ENCODE assay signal across 9 cellular contexts in genomic region chr5:80569961-80570786, GRCh38. TPM values are rescaled to one million over a fixed set of nuclear protein-coding genes. Genes with fewer than 3 reads are reported as not detected.
DNase-seq lines count a peak whose midpoint lies in the region; ATAC-seq and TF ChIP-seq lines count a peak whose summit lies in the region.
"Had no signal": no experiment of that assay in that cellular context is flagged by ENCODE, and none has a peak within 500 bp of the region (broad histone marks: within the 10 kb centered on the region; RNA-seq: fewer than 3 reads in every experiment).

TSS of gene ANKRD34B (minus strand) at chr5:80570280. CDS start at chr5:80560019, 10,261 bp downstream.

- H3K27ac ChIP-seq in liver (ENCODE audit: low read depth in 1 of 2, low read length in 2 of 2) (no peak within 1 kb of the TSS), subcutaneous abdominal adipose tissue (ENCODE audit: low read depth, low read length) (no peak within 1 kb of the TSS)

- H3K36me3 ChIP-seq in liver (ENCODE audit: control insufficient read depth in 4 of 4, insufficient read depth in 3 of 4, low read depth in 1 of 4, low read length in 3 of 4), result no peaks in the 10 kb centered on the region
- H3K36me3 ChIP-seq in subcutaneous abdominal adipose tissue (ENCODE audit: control insufficient read depth in 5 of 5, insufficient read depth in 5 of 5, low read length in 5 of 5), result no peaks in the 10 kb centered on the region

- H3K9ac ChIP-seq in liver (ENCODE audit: low read depth in 1 of 2, low read length in 2 of 2) (no peak within 1 kb of the TSS), subcutaneous abdominal adipose tissue (ENCODE audit: low read length in 5 of 5) (no peak within 1 kb of the TSS)

- H3K27me3 ChIP-seq in liver (ENCODE audit: control insufficient read depth in 4 of 4, insufficient read depth in 4 of 4, low read length in 3 of 4), result peaks cover 0 to 16% (median 12%) of the 10 kb centered on the region in 4 donors
- peaks cover 34 to 51% (median 38%) of the 10 kb centered on the region in 5 donors for H3K27me3 ChIP-seq in subcutaneous abdominal adipose tissue (ENCODE audit: control insufficient read depth in 5 of 5, insufficient read depth in 4 of 5, low read length in 5 of 5)

- H3K9me3 ChIP-seq in liver (ENCODE audit: control insufficient read depth in 4 of 4, low read length in 3 of 4), result no peaks in the 10 kb centered on the region
- H3K9me3 ChIP-seq in subcutaneous abdominal adipose tissue (ENCODE audit: control insufficient read depth in 5 of 5, low read length in 5 of 5), result peaks cover 0 to 5% (median 3%) of the 10 kb centered on the region in 5 donors

- TF ChIP-seq CTCF in cardiac fibroblast (IDR thresholded peaks at IDR 0.05; ENCODE audit: low read depth, low read length) (no peak), liver (IDR thresholded peaks at IDR 0.05; ENCODE audit: low read depth, low read length, missing input control) (no peak)

- ATAC-seq in GM19397 (IDR thresholded peaks at IDR 0.05; ENCODE audit: unreplicated experiment), result no peak
- ATAC-seq in HG03045 (IDR thresholded peaks at IDR 0.05; ENCODE audit: unreplicated experiment), result no peak

- H3K4me3 ChIP-seq in cardiac fibroblast (replicated peaks in 1 of 2; ENCODE audit: low read depth in 2 of 2, low read length in 2 of 2), result peak within 1 kb of the TSS; percentile 30 to 39
- peak within 1 kb of the TSS; percentile 56 to 59 (median 58) for H3K4me3 ChIP-seq in liver (ENCODE audit: low read depth in 1 of 3, low read length in 3 of 3)
- peak within 1 kb of the TSS in 4 of 5 donors; percentile 32 to 70 (median 49) for H3K4me3 ChIP-seq in subcutaneous abdominal adipose tissue (ENCODE audit: low read depth in 1 of 5, low read length in 5 of 5)

- no peak for TF ChIP-seq RAD21 in liver (IDR thresholded peaks at IDR 0.05)

- H3K4me1 ChIP-seq in liver (ENCODE audit: control insufficient read depth in 4 of 4, insufficient read depth in 4 of 4, low read length in 3 of 4) (peaks cover 8 to 20% (median 17%) of the 10 kb centered on the region in 4 donors), subcutaneous abdominal adipose tissue (ENCODE audit: control insufficient read depth in 5 of 5, insufficient read depth in 5 of 5, low read length in 5 of 5) (peaks cover 0 to 19% (median 18%) of the 10 kb centered on the region in 5 donors)

- peak; percentile 63 for DNase-seq in activated CD8-positive, alpha-beta memory T cell treated with anti-CD3 and anti-CD28 coated beads for 24 hours
- DNase-seq in activated CD8-positive, alpha-beta memory T cell treated with anti-CD3 and anti-CD28 coated beads, Interleukin-2, amount 50 U/mL, for 4 hours, result no peak
- DNase-seq in NCI-H345 (lab: John Stamatoyannopoulos, UW) (peak; percentile 48), cardiac fibroblast (ENCODE audit: low read depth in 2 of 2) (no peak)

- 4% methylated on average over 73 of the region's 73 CpGs for WGBS in liver

TF ChIP-seq in liver, 16 proteins besides CTCF, POLR2A, EP300 and RAD21:
- TF ChIP-seq RXRA (IDR thresholded peaks at IDR 0.05) (no peak), YY1 (IDR thresholded peaks at IDR 0.05) (no peak)

RNA-seq across cellular contexts. Expression of gene ANKRD34B, which starts in this region (rescaled TPM):
- total RNA-seq in liver, result under 1 TPM in 1 of 2 donors, not detected in 1; 0.05 TPM
- polyA plus RNA-seq in liver, result under 1 TPM in 1 of 2 donors, not detected in 1; 0.04 TPM
- total RNA-seq: aorta had no signal

Comparison
In these comparisons a context has a peak if more than half of its experiments do, and no peak if none do; other contexts are left out.
1. DNase-seq: peak in activated CD8-positive, alpha-beta memory T cell treated with anti-CD3 and anti-CD28 coated beads for 24 hours (single experiment) and NCI-H345 (single experiment); none in activated CD8-positive, alpha-beta memory T cell treated with anti-CD3 and anti-CD28 coated beads, Interleukin-2, amount 50 U/mL, for 4 hours (single experiment) and cardiac fibroblast (0 of 2).
2. Peak in every context shown above with its lines, with median percentiles within 50 percentile points of each other: H3K4me3 ChIP-seq.